In the genomic region with DNA sequence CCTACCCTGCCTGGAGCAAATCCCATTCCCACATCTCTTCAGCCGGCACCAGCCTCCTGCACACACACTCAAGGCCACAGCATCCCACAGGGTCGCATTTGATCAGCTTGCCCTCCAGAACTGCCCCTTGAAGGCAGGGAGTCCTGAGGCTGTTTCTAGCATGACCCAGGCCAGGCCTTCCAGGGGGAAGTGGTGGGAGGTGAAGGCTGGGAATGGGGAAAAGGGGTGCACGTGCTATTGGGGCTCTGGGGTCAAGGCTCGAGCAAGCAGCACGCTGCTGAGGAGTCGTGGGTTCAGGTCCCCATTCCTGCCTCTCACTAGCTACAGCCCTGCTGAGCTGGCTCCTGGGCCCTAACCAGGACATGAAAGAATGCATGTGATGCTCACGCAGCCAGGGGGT, we compare ENCODE assay signal across 25 cellular contexts. TPM values are rescaled to one million over a fixed set of nuclear protein-coding genes. Genes with fewer than 3 reads are reported as not detected.
DNase-seq lines count a peak whose midpoint lies in the region; ATAC-seq, FAIRE-seq and TF ChIP-seq lines count a peak whose summit lies in the region.
"Had no signal": no experiment of that assay in that cellular context is flagged by ENCODE, and none has a peak within 500 bp of the region (broad histone marks: within the 10 kb centered on the region; RNA-seq: fewer than 3 reads in every experiment).

No MANE protein-coding gene starts in this region.

- BruUV-seq in PC-3 (replicated peaks; lab: Mats Ljungman, UMichigan), result no TSS peak
- no TSS peak for BruUV-seq in GM12878 (replicated peaks; lab: Mats Ljungman, UMichigan)

- H3K4me1 ChIP-seq in PC-3 (ENCODE audit: insufficient read depth, low read length), result peaks cover 37% of the 10 kb centered on the region
- H3K4me1 ChIP-seq in GM12878 (ENCODE audit: control insufficient read depth, insufficient read depth, low read length), result peaks cover 24% of the 10 kb centered on the region
- H3K4me1 ChIP-seq in osteoblast (ENCODE audit: insufficient read depth, low read length), result peaks cover 48% of the 10 kb centered on the region
- H3K4me1 ChIP-seq: tibial artery had no signal

- H3K4me3 Mint-ChIP-seq in T-helper 1 cell treated with Interleukin-12 subunit alpha and Interleukin-12 subunit beta and Interleukin-4 antibody, amounts not matched to agents 30 μg/mL and 1 μg/mL, for 36 hours, result no peak overlapping the region
- H3K4me3 Mint-ChIP-seq: activated CD8-positive, alpha-beta memory T cell treated with anti-CD3 and anti-CD28 coated beads, Interleukin-2, amount 10 ng/mL, durations not matched to agents 7 days and 5 days; CD14-positive monocyte; mesothelial cell of epicardium had no signal

- H3K27ac ChIP-seq in PC-3 (ENCODE audit: low read length), result peak overlapping the region; percentile 78
- H3K27ac ChIP-seq in GM12878 (ENCODE audit: control insufficient read depth, insufficient read depth), result no peak overlapping the region; the same call in 1 of the 2 replicates
- peak overlapping the region; percentile 38 for H3K27ac ChIP-seq in osteoblast (ENCODE audit: low read depth, low read length)
- H3K27ac ChIP-seq: 22Rv1, HL-60, KMS-11, tibial artery, VCaP had no signal

- intact Hi-C loops in PC-3 (cut with micrococcal nuclease), result no loop called here
- intact Hi-C loops in GM12878 (cut with micrococcal nuclease; ENCODE audit: unreplicated experiment), result no loop called here

- SMC1A ChIA-PET in GM12878 (lab: Charles Lee; ENCODE audit: uncharacterized antibody, unreplicated experiment), result interaction anchor here (1.0 to 10.9 kb wide), 3 partner anchors 23 to 134 kb away, joined by 3 to 182 read pairs (median 3); partner anchors contain the start of gene SEMA7A

- no peak for TF ChIP-seq CTCF in PC-3 (conservative IDR thresholded peaks at IDR 0.05; ENCODE audit: low read depth, low read length)
- TF ChIP-seq CTCF in GM12878 (IDR thresholded peaks at IDR 0.05 in 2 of 3, conservative IDR thresholded peaks at IDR 0.05 in 1 of 3; ENCODE audit: control insufficient read depth in 2 of 3, extremely low read depth in 1 of 3, insufficient read depth in 1 of 3, low read depth in 3 of 3, low read length in 3 of 3), result no peak
- TF ChIP-seq CTCF in osteoblast (IDR thresholded peaks at IDR 0.05; ENCODE audit: extremely low read depth, low read depth, low read length), result no peak
- TF ChIP-seq CTCF in omental fat pad (IDR thresholded peaks at IDR 0.05), result no peak

- 43% methylated on average over 7 of the region's 7 CpGs for WGBS in GM12878 (ENCODE audit: insufficient coverage, insufficient replicate concordance, low lambda C conversion rate, missing lambda C conversion rate)

- H3K9ac ChIP-seq in PC-3 (ENCODE audit: low read length), result no peak overlapping the region
- H3K9ac ChIP-seq in GM12878 (ENCODE audit: control insufficient read depth, insufficient read depth, low read length), result no peak overlapping the region
- H3K9ac ChIP-seq: KMS-11 had no signal

- POLR2A ChIA-PET in PC-3 (lab: Charles Lee; ENCODE audit: unreplicated experiment) (no interaction called here), GM12878 (lab: Charles Lee) (interaction anchor here (1.3 to 15.4 kb wide), 2 partner anchors 12 to 19 kb away, joined by 3 to 325 read pairs; partner anchors contain the start of gene SEMA7A)

- peaks cover 10% of the 10 kb centered on the region for H3F3A ChIP-seq in PC-3 (ENCODE audit: low read length, unreplicated experiment)

- no peak for TF ChIP-seq EP300 in GM12878 (IDR thresholded peaks at IDR 0.05; ENCODE audit: borderline replicate concordance in 1 of 2, control insufficient read depth in 1 of 2, low read depth in 2 of 2, low read length in 2 of 2)

- DNase-seq in T-helper 1 cell, result no peak
- DNase-seq in PC-3, result no peak
- DNase-seq in GM12878 (ENCODE audit: low read depth, low spot score), result no peak
- DNase-seq in osteoblast (ENCODE audit: insufficient read length, low spot score, missing footprints), result peak; percentile 86
- DNase-seq in omental fat pad (ENCODE audit: low spot score), result no peak
- no peak for DNase-seq in Kasumi-1 (lab: John Stamatoyannopoulos, UW)
- no peak for DNase-seq in amniotic stem cell (lab: John Stamatoyannopoulos, UW)
- DNase-seq: activated CD8-positive, alpha-beta memory T cell treated with anti-CD3 and anti-CD28 coated beads, Interleukin-2, amount 10 ng/mL, durations not matched to agents 7 days and 5 days; caudate nucleus; effector CD8-positive, alpha-beta T cell; hippocampal formation; kidney glomerular epithelial cell; NCI-H1417 treated with DMSO at 0.1 percent for 48 hours; stimulated activated CD4-positive, alpha-beta T cell treated with anti-CD3 and anti-CD28 coated beads, Interleukin-4, amount 100 ng/mL, for 24 hours; stimulated activated CD8-positive, alpha-beta memory T cell treated with anti-CD3 and anti-CD28 coated beads, Interleukin-4, amount 100 ng/mL, for 48 hours; SW 1271; tibial artery had no signal

- no peaks in the 10 kb centered on the region for H3K9me2 ChIP-seq in PC-3 (replicated peaks; ENCODE audit: low read length)

- H4K20me1 ChIP-seq in PC-3 (ENCODE audit: low read length) (no peaks in the 10 kb centered on the region), GM12878 (ENCODE audit: control insufficient read depth, insufficient read depth) (no peaks in the 10 kb centered on the region), osteoblast (ENCODE audit: insufficient read depth, low read length) (peaks cover 4% of the 10 kb centered on the region)

- peaks cover 23% of the 10 kb centered on the region for H3K4me1 Mint-ChIP-seq in T-helper 1 cell treated with Interleukin-12 subunit alpha and Interleukin-12 subunit beta and Interleukin-4 antibody, amounts not matched to agents 30 μg/mL and 1 μg/mL, for 36 hours (ENCODE audit: low read depth)

- H3K36me3 Mint-ChIP-seq in T-helper 1 cell treated with Interleukin-12 subunit alpha and Interleukin-12 subunit beta and Interleukin-4 antibody, amounts not matched to agents 30 μg/mL and 1 μg/mL, for 36 hours (ENCODE audit: low read depth), result peaks cover 14% of the 10 kb centered on the region
- H3K36me3 Mint-ChIP-seq: CD14-positive monocyte, mesothelial cell of epicardium had no signal

- no peak overlapping the region for H3K4me2 ChIP-seq in PC-3 (ENCODE audit: low read length)
- no peak overlapping the region for H3K4me2 ChIP-seq in GM12878 (ENCODE audit: control insufficient read depth, insufficient read depth)
- no peak overlapping the region for H3K4me2 ChIP-seq in osteoblast (ENCODE audit: insufficient read depth, low read length)
- H3K4me2 ChIP-seq: KMS-11 had no signal

- H3K27ac Mint-ChIP-seq in T-helper 1 cell treated with Interleukin-12 subunit alpha and Interleukin-12 subunit beta and Interleukin-4 antibody, amounts not matched to agents 30 μg/mL and 1 μg/mL, for 36 hours, result peak overlapping the region; percentile 26

- no peak overlapping the region for H3K4me3 ChIP-seq in PC-3 (ENCODE audit: low read length)
- no peak overlapping the region for H3K4me3 ChIP-seq in GM12878
- H3K4me3 ChIP-seq in osteoblast (ENCODE audit: insufficient read depth, low read length), result no peak overlapping the region
- H3K4me3 ChIP-seq: tibial artery had no signal

- ATAC-seq in PC-3 (no peak), GM12878 (no peak), omental fat pad (ENCODE audit: low FRiP score) (no peak)
- ATAC-seq: activated CD8-positive, alpha-beta memory T cell treated with anti-CD3 and anti-CD28 coated beads, Interleukin-2, amount 10 ng/mL, durations not matched to agents 7 days and 5 days had no signal

- H3K9me3 ChIP-seq in PC-3 (ENCODE audit: low read length), result no peaks in the 10 kb centered on the region
- no peaks in the 10 kb centered on the region for H3K9me3 ChIP-seq in GM12878 (replicated peaks; ENCODE audit: control insufficient read depth, insufficient read depth, low read length)
- H3K9me3 ChIP-seq in osteoblast (ENCODE audit: low read depth, low read length), result no peaks in the 10 kb centered on the region
- H3K9me3 ChIP-seq: tibial artery had no signal

- H2AFZ ChIP-seq in PC-3 (ENCODE audit: low read length), result no peak overlapping the region
- no peak overlapping the region for H2AFZ ChIP-seq in GM12878 (ENCODE audit: control insufficient read depth, low read depth, low read length)
- no peak overlapping the region for H2AFZ ChIP-seq in osteoblast (ENCODE audit: low read length)

- H3K27me3 ChIP-seq in PC-3 (ENCODE audit: low read length) (no peaks in the 10 kb centered on the region), GM12878 (replicated peaks in 1 of 2; ENCODE audit: control insufficient read depth in 2 of 2, insufficient read depth in 2 of 2, low read length in 1 of 2) (no peaks in the 10 kb centered on the region), osteoblast (ENCODE audit: insufficient read depth, low read length) (no peaks in the 10 kb centered on the region)

- in situ Hi-C loops in GM12878 (cut with MboI), result no loop called here

- TF ChIP-seq POLR2A in GM12878 (IDR thresholded peaks at IDR 0.05; ENCODE audit: low read depth, low read length), result peak; percentile 74

- H3K27me3 Mint-ChIP-seq in T-helper 1 cell treated with Interleukin-12 subunit alpha and Interleukin-12 subunit beta and Interleukin-4 antibody, amounts not matched to agents 30 μg/mL and 1 μg/mL, for 36 hours (ENCODE audit: low read depth), result no peaks in the 10 kb centered on the region
- H3K27me3 Mint-ChIP-seq: activated CD8-positive, alpha-beta memory T cell treated with anti-CD3 and anti-CD28 coated beads, Interleukin-2, amount 10 ng/mL, durations not matched to agents 7 days and 5 days had no signal

- FAIRE-seq in GM12878 (lab: Jason Lieb, UNC), result no peak

- RAD21 ChIA-PET in GM12878 (lab: Charles Lee; ENCODE audit: unreplicated experiment), result interaction anchor here (0.8 to 20.3 kb wide), 3 partner anchors 12 to 24 kb away, joined by 3 to 496 read pairs (median 262); partner anchors contain the start of gene SEMA7A

- H3K79me2 ChIP-seq in PC-3 (ENCODE audit: low read length) (peaks cover 12% of the 10 kb centered on the region), GM12878 (ENCODE audit: control insufficient read depth, insufficient read depth, low read length) (no peaks in the 10 kb centered on the region; the same call in 1 of the 2 replicates), osteoblast (ENCODE audit: insufficient read depth, low read length) (peaks cover 15% of the 10 kb centered on the region)

- H3K36me3 ChIP-seq in PC-3 (ENCODE audit: low read depth, low read length) (peaks cover 29% of the 10 kb centered on the region), GM12878 (ENCODE audit: control insufficient read depth in 2 of 2, insufficient read depth in 2 of 2, low read length in 1 of 2) (peaks cover 20 to 37% of the 10 kb centered on the region in 2 experiments), osteoblast (ENCODE audit: insufficient read depth, low read length) (peaks cover 44% of the 10 kb centered on the region)
- H3K36me3 ChIP-seq: tibial artery had no signal

- CTCF ChIA-PET in PC-3 (lab: Charles Lee) (interaction anchor here (0.5 kb wide), 1 partner anchor 53 kb away, joined by 3 read pairs; no protein-coding TSS in a partner anchor), GM12878 (lab: Yijun Ruan, JAX) (interaction anchor here (0.6 to 1.5 kb wide), 3 partner anchors 12 to 190 kb away, joined by 3 to 5 read pairs (median 3); no protein-coding TSS in a partner anchor)

- no peak for TF ChIP-seq RAD21 in GM12878 (IDR thresholded peaks at IDR 0.05; ENCODE audit: insufficient read depth, low read depth, low read length)

- H3K9me3 Mint-ChIP-seq in T-helper 1 cell treated with Interleukin-12 subunit alpha and Interleukin-12 subunit beta and Interleukin-4 antibody, amounts not matched to agents 30 μg/mL and 1 μg/mL, for 36 hours, result no peaks in the 10 kb centered on the region
- H3K9me3 Mint-ChIP-seq: mesothelial cell of epicardium had no signal

RNA-seq across cellular contexts. Expression of gene SEMA7A, which starts 24.9 kb away (rescaled TPM):
- 74.9 and 75.9 TPM in 2 replicates for total RNA-seq in PC-3 (2014; rRNA removed)
- 137 and 160 TPM in 2 replicates for total RNA-seq in GM12878 (2013; cell fraction: nucleolus; rRNA removed)
- 56.3 and 58.3 TPM in 2 replicates for total RNA-seq in GM12878 (2014; rRNA removed)
- total RNA-seq in GM12878 (2014; rRNA removed; fragmentation: Illumina TruSeq; extraction: Trizol), result 48.7 and 52.9 TPM in 2 replicates
- total RNA-seq in GM12878 (2021), result 112 and 114 TPM in 2 replicates
- 33.6 TPM for polyA plus RNA-seq in GM12878 (2011; ENCODE audit: low read depth)
- polyA plus RNA-seq in GM12878 (2011; rRNA removed), result 37.6 and 65.2 TPM in 2 replicates
- polyA plus RNA-seq in GM12878 (2011; cell fraction: cytosol; rRNA removed), result 115 and 126 TPM in 2 replicates
- 208 and 229 TPM in 2 replicates for polyA plus RNA-seq in GM12878 (2011; cell fraction: nucleus; rRNA removed)
- 60.0 and 110 TPM in 2 replicates for polyA plus RNA-seq in GM12878 (2012)
- polyA plus RNA-seq in GM12878 (2014; fragmentation: Illumina TruSeq; extraction: Trizol), result 47.9 and 70.5 TPM in 2 replicates
- 1 to 10 TPM in 1 of 2 experiments, under 1 TPM in 1; 0.08 to 1.1 TPM for polyA plus RNA-seq in GM12878 (2014; fragmentation: Nextera tagmentation; extraction: Ambion mirVana)
- polyA plus RNA-seq in GM12878 (2014; rRNA removed), result 99.1 and 99.2 TPM in 2 replicates
- polyA plus RNA-seq in GM12878 (2016; fragmentation: Nextera tagmentation; extraction: Ambion mirVana), result 10 to 100 TPM; 13.3 to 15.6 TPM
- polyA minus RNA-seq in GM12878 (2011; rRNA and poly(A)+ RNA removed), result 75.6 and 130 TPM in 2 replicates
- polyA minus RNA-seq in GM12878 (2011; cell fraction: cytosol; rRNA and poly(A)+ RNA removed), result 48.1 and 52.4 TPM in 2 replicates
- polyA minus RNA-seq in GM12878 (2011; cell fraction: nucleus; rRNA and poly(A)+ RNA removed), result 48.2 and 63.7 TPM in 2 replicates
- 30.4 and 36.2 TPM in 2 replicates for total RNA-seq in osteoblast
- total RNA-seq in omental fat pad, result 1 to 10 TPM; 1.2 to 7.6 (median 3.4) TPM

RNA-seq across cellular contexts. Expression of gene CYP11A1, which starts 41.4 kb away (rescaled TPM):
- total RNA-seq in PC-3 (2014; rRNA removed) (0.18 TPM in 1 of 2 replicates, not detected in the other), GM12878 (2014; rRNA removed) (not detected in 2 replicates), GM12878 (2014; rRNA removed; fragmentation: Illumina TruSeq; extraction: Trizol) (not detected in 2 replicates), GM12878 (2021) (0.29 and 0.69 TPM in 2 replicates), osteoblast (1.4 and 2.1 TPM in 2 replicates), omental fat pad (1 to 10 TPM; 1.3 to 4.8 (median 1.4) TPM)
- total RNA-seq in GM12878 (2013; cell fraction: nucleolus; rRNA removed), result 8.3 and 9.5 TPM in 2 replicates
- 0.34 TPM for polyA plus RNA-seq in GM12878 (2011; ENCODE audit: low read depth)
- polyA plus RNA-seq in GM12878 (2011; rRNA removed) (1.1 and 1.2 TPM in 2 replicates), GM12878 (2014; fragmentation: Illumina TruSeq; extraction: Trizol) (0.19 TPM in 1 of 2 replicates, not detected in the other), GM12878 (2014; fragmentation: Nextera tagmentation; extraction: Ambion mirVana) (under 1 TPM; 0.11 to 0.23 TPM), GM12878 (2014; rRNA removed) (0.52 TPM in 1 of 2 replicates, not detected in the other), GM12878 (2016; fragmentation: Nextera tagmentation; extraction: Ambion mirVana) (not detected)
- polyA plus RNA-seq in GM12878 (2011; cell fraction: cytosol; rRNA removed), result 0.90 and 1.7 TPM in 2 replicates
- polyA plus RNA-seq in GM12878 (2011; cell fraction: nucleus; rRNA removed), result 1.4 and 3.2 TPM in 2 replicates
- polyA plus RNA-seq in GM12878 (2012), result 0.50 and 1.1 TPM in 2 replicates
- polyA minus RNA-seq in GM12878 (2011; rRNA and poly(A)+ RNA removed), result 0.80 and 2.3 TPM in 2 replicates
- not detected in 2 replicates for polyA minus RNA-seq in GM12878 (2011; cell fraction: cytosol; rRNA and poly(A)+ RNA removed)
- polyA minus RNA-seq in GM12878 (2011; cell fraction: nucleus; rRNA and poly(A)+ RNA removed), result 1.4 and 1.5 TPM in 2 replicates
- total RNA-seq: osteocyte had no signal
- polyA plus RNA-seq: CD14-positive monocyte had no signal

RNA-seq across cellular contexts. Expression of gene UBL7, which starts 52.1 kb away (rescaled TPM):
- 46.1 and 57.1 TPM in 2 replicates for total RNA-seq in PC-3 (2014; rRNA removed)
- 22.7 and 26.2 TPM in 2 replicates for total RNA-seq in GM12878 (2013; cell fraction: nucleolus; rRNA removed)
- 106 and 107 TPM in 2 replicates for total RNA-seq in GM12878 (2014; rRNA removed)
- total RNA-seq in GM12878 (2014; rRNA removed; fragmentation: Illumina TruSeq; extraction: Trizol), result 44.3 and 46.6 TPM in 2 replicates
- total RNA-seq in GM12878 (2021), result 81.3 and 84.8 TPM in 2 replicates
- 33.5 TPM for polyA plus RNA-seq in GM12878 (2011; ENCODE audit: low read depth)
- polyA plus RNA-seq in GM12878 (2011; rRNA removed), result 72.6 and 89.7 TPM in 2 replicates
- polyA plus RNA-seq in GM12878 (2011; cell fraction: cytosol; rRNA removed), result 138 and 156 TPM in 2 replicates
- polyA plus RNA-seq in GM12878 (2011; cell fraction: nucleus; rRNA removed), result 60.8 and 62.4 TPM in 2 replicates
- 57.3 and 69.1 TPM in 2 replicates for polyA plus RNA-seq in GM12878 (2012)
- 61.3 and 90.5 TPM in 2 replicates for polyA plus RNA-seq in GM12878 (2014; fragmentation: Illumina TruSeq; extraction: Trizol)
- 10 to 100 TPM; 25.9 to 59.1 TPM for polyA plus RNA-seq in GM12878 (2014; fragmentation: Nextera tagmentation; extraction: Ambion mirVana)
- polyA plus RNA-seq in GM12878 (2014; rRNA removed), result 117 and 135 TPM in 2 replicates
- 100 to 1,000 TPM; 123 to 145 TPM for polyA plus RNA-seq in GM12878 (2016; fragmentation: Nextera tagmentation; extraction: Ambion mirVana)
- polyA minus RNA-seq in GM12878 (2011; rRNA and poly(A)+ RNA removed), result 79.1 and 122 TPM in 2 replicates
- 32.5 and 36.5 TPM in 2 replicates for polyA minus RNA-seq in GM12878 (2011; cell fraction: cytosol; rRNA and poly(A)+ RNA removed)
- 17.3 and 22.1 TPM in 2 replicates for polyA minus RNA-seq in GM12878 (2011; cell fraction: nucleus; rRNA and poly(A)+ RNA removed)
- total RNA-seq in osteoblast, result 39.8 and 41.3 TPM in 2 replicates
- total RNA-seq in omental fat pad, result 10 to 100 TPM; 28.0 to 39.2 (median 34.8) TPM
